ENCODE assay signal across 9 cellular contexts in genomic region chr4:2141762-2142520, GRCh38.
DNase-seq lines count a peak whose midpoint lies in the region; ATAC-seq and TF ChIP-seq lines count a peak whose summit lies in the region.
"Had no signal": no experiment of that assay in that cellular context is flagged by ENCODE, and none has a peak within 500 bp of the region (broad histone marks: within the 10 kb centered on the region; RNA-seq: fewer than 3 reads in every experiment).

No MANE protein-coding gene starts in this region.

- no peaks in the 10 kb centered on the region for H3K9me3 ChIP-seq in CD4-positive, alpha-beta T cell (ENCODE audit: control insufficient read depth, low read length)
- H3K9me3 ChIP-seq: heart right ventricle had no signal

- POLR2A ChIA-PET in CD4-positive, alpha-beta T cell (lab: Charles Lee): no interaction called here

- no peak for ATAC-seq in CD4-positive, alpha-beta T cell (ENCODE audit: poor library complexity)
- ATAC-seq in HG03432 (IDR thresholded peaks at IDR 0.05; ENCODE audit: unreplicated experiment) (peak; percentile 48), omental fat pad (ENCODE audit: low FRiP score) (peak; percentile 72), GM21423 (IDR thresholded peaks at IDR 0.05; ENCODE audit: unreplicated experiment) (no peak)

- H3K27me3 ChIP-seq in CD4-positive, alpha-beta T cell (ENCODE audit: control insufficient read depth, insufficient read depth, low read length): no peaks in the 10 kb centered on the region
- H3K27me3 ChIP-seq: heart right ventricle had no signal

- H3K4me1 Mint-ChIP-seq in CD4-positive, alpha-beta T cell (ENCODE audit: low read depth): peaks cover 27% of the 10 kb centered on the region

- CTCF ChIA-PET in CD4-positive, alpha-beta T cell (lab: Charles Lee): no interaction called here

- H3K36me3 Mint-ChIP-seq in CD4-positive, alpha-beta T cell (ENCODE audit: low read depth): no peaks in the 10 kb centered on the region

- no peaks in the 10 kb centered on the region for H3K27me3 Mint-ChIP-seq in CD4-positive, alpha-beta T cell

- intact Hi-C loops in CD4-positive, alpha-beta T cell (cut with DNase I, micrococcal nuclease): no loop called here

- no peak for DNase-seq in CD4-positive, alpha-beta T cell
- DNase-seq in caudate nucleus (lab: John Stamatoyannopoulos, UW): peak in 27 of 61 donors; percentile 10 to 70 (median 40)
- DNase-seq in omental fat pad (ENCODE audit: low spot score): no peak
- no peak for DNase-seq in NCI-H128 (lab: John Stamatoyannopoulos, UW; ENCODE audit: unreplicated experiment)
- DNase-seq in activated CD4-positive, CD25-positive, alpha-beta regulatory T cell treated with anti-CD3 and anti-CD28 coated beads, Interleukin-2, amount 50 U/mL, for 72 hours: no peak
- no peak for DNase-seq in NCI-H345 (lab: John Stamatoyannopoulos, UW)
- DNase-seq: heart right ventricle had no signal

- TF ChIP-seq CTCF in CD4-positive, alpha-beta T cell (IDR thresholded peaks at IDR 0.05): no peak
- TF ChIP-seq CTCF in omental fat pad (IDR thresholded peaks at IDR 0.05): no peak

- no peaks in the 10 kb centered on the region for H3K9me3 Mint-ChIP-seq in CD4-positive, alpha-beta T cell

- H3K27ac Mint-ChIP-seq in CD4-positive, alpha-beta T cell: peak overlapping the region; percentile 60

- no peak overlapping the region for H3K27ac ChIP-seq in CD4-positive, alpha-beta T cell (ENCODE audit: low read depth, low read length)
- peak overlapping the region; percentile 97 for H3K27ac ChIP-seq in caudate nucleus (ENCODE audit: low read depth, low read length)
- H3K27ac ChIP-seq: heart right ventricle had no signal

- H3K4me3 Mint-ChIP-seq in CD4-positive, alpha-beta T cell: no peak overlapping the region

Comparison
In these comparisons a context has a peak if more than half of its experiments do, and no peak if none do; other contexts are left out.
1. ATAC-seq: peak in HG03432 (single experiment) and omental fat pad (single experiment); none in CD4-positive, alpha-beta T cell (single experiment) and GM21423 (single experiment).